In genomic region chr10:79201706-79202105, GRCh38 we compare ENCODE assay signal across 15 cellular contexts.
DNase-seq lines count a peak whose midpoint lies in the region; ATAC-seq, FAIRE-seq and TF ChIP-seq lines count a peak whose summit lies in the region.
"Had no signal": no experiment of that assay in that cellular context is flagged by ENCODE, and none has a peak within 500 bp of the region (broad histone marks: within the 10 kb centered on the region; RNA-seq: fewer than 3 reads in every experiment).

No MANE protein-coding gene starts in this region.

- TF ChIP-seq CTCF in HepG2 (CRISPR knock-in tag; IDR thresholded peaks at IDR 0.05) (no peak), right lobe of liver (IDR thresholded peaks at IDR 0.05) (no peak), chondrocyte (IDR thresholded peaks at IDR 0.05) (no peak), ascending aorta (IDR thresholded peaks at IDR 0.05) (no peak), GM10248 (IDR thresholded peaks at IDR 0.05; ENCODE audit: control extremely low read depth, extremely low read depth, low read depth, missing control alignments) (no peak)

- POLR2A ChIA-PET in HepG2 (lab: Yijun Ruan, JAX) (no interaction called here), GM10248 (lab: Yijun Ruan, JAX) (interaction anchor here (0.6 kb wide), 1 partner anchor 271 kb away, joined by 4 read pairs; no protein-coding TSS in a partner anchor)

- CTCF ChIA-PET in HepG2 (lab: Yijun Ruan, JAX; ENCODE audit: low intra/inter-chr PET ratio, low total read pairs) = no interaction called here
- CTCF ChIA-PET in GM10248 (lab: Yijun Ruan, JAX) = interaction anchor here (0.9 to 3.0 kb wide), 2 partner anchors 10 to 12 kb away, joined by 3 to 15 read pairs; no protein-coding TSS in a partner anchor

- WGBS in HepG2 (ENCODE audit: low lambda C conversion rate) = 89% methylated on average over 3 of the region's 8 CpGs
- 50% methylated on average over 1 of the region's 8 CpGs for WGBS in right lobe of liver (ENCODE audit: insufficient coverage, low coverage, low lambda C conversion rate, missing lambda C conversion rate)

- no peak overlapping the region for H2AFZ ChIP-seq in HepG2 (ENCODE audit: low read length)
- H2AFZ ChIP-seq: GM23248 had no signal

- no TSS peak for BruUV-seq in HepG2 (replicated peaks; lab: Mats Ljungman, UMichigan)

- H3K27me3 ChIP-seq in HepG2 (ENCODE audit: control insufficient read depth in 1 of 2, insufficient read depth in 2 of 2, low read length in 2 of 2) (no peaks in the 10 kb centered on the region), right lobe of liver (no peaks in the 10 kb centered on the region), ascending aorta (no peaks in the 10 kb centered on the region)

- TF ChIP-seq RAD21 in HepG2 (CRISPR knock-in tag; IDR thresholded peaks at IDR 0.05) = no peak

- no peaks in the 10 kb centered on the region for H3K9me3 ChIP-seq in HepG2 (ENCODE audit: low read length)
- H3K9me3 ChIP-seq in right lobe of liver = no peaks in the 10 kb centered on the region
- H3K9me3 ChIP-seq in ascending aorta = no peaks in the 10 kb centered on the region

- H3K36me3 ChIP-seq in HepG2 (replicated peaks in 1 of 2; ENCODE audit: control insufficient read depth in 1 of 2, insufficient read depth in 2 of 2, low read length in 2 of 2) (peaks cover 37 to 72% of the 10 kb centered on the region in 2 experiments; a peak in 4 of 5 replicates), right lobe of liver (peaks cover 0 to 10% (median 2%) of the 10 kb centered on the region in 4 donors), ascending aorta (peaks cover 23 to 49% of the 10 kb centered on the region in 2 donors)

- peaks cover 21% of the 10 kb centered on the region for H3K36me3 Mint-ChIP-seq in chondrocyte (ENCODE audit: low read depth)

- no peak overlapping the region for H3K27ac ChIP-seq in HepG2 (ENCODE audit: extremely low read length, insufficient read depth, low read length)
- H3K27ac ChIP-seq in right lobe of liver = no peak overlapping the region
- H3K27ac ChIP-seq in ascending aorta = no peak overlapping the region
- H3K27ac ChIP-seq: 22Rv1, GM23248 had no signal

- ATAC-seq in HepG2 = no peak
- ATAC-seq in right lobe of liver = no peak

- H3K4me1 ChIP-seq in HepG2 (ENCODE audit: insufficient read depth, low read length) = peaks cover 5% of the 10 kb centered on the region; the same call in 1 of the 2 replicates
- peaks cover 0 to 7% (median 0%) of the 10 kb centered on the region in 4 donors for H3K4me1 ChIP-seq in right lobe of liver
- H3K4me1 ChIP-seq in ascending aorta = no peaks in the 10 kb centered on the region

- no peak overlapping the region for H3K9ac ChIP-seq in HepG2 (ENCODE audit: insufficient read depth, low read depth, low read length)
- H3K9ac ChIP-seq: GM23248 had no signal

- DNase-seq in HepG2 (ENCODE audit: low spot score) (no peak), right lobe of liver (no peak), chondrocyte (ENCODE audit: low spot score) (peak; percentile 69), urothelium cell line (ENCODE audit: low spot score) (no peak), ascending aorta (ENCODE audit: low spot score in 2 of 2) (no peak), GM10248 (ENCODE audit: extremely low spot score) (no peak)
- DNase-seq: CD4-positive, alpha-beta memory T cell; COR-L47; DMS79 treated with DMSO at 0.1 percent for 48 hours had no signal

- in situ Hi-C loops in HepG2 (cut with HindIII; ENCODE audit: extremely low pct_ligation_motif_present, low pct_unique_long_range_greater_than_20kb) = no loop called here

- no peaks in the 10 kb centered on the region for H3K79me2 ChIP-seq in HepG2 (ENCODE audit: insufficient read depth, low read length)

- FAIRE-seq in HepG2 (lab: Jason Lieb, UNC) = no peak
- peak; percentile 30 for FAIRE-seq in urothelium cell line (lab: Jason Lieb, UNC)
- FAIRE-seq: A204.1, GM12892, GM19239, H1 had no signal

- TF ChIP-seq POLR2A in HepG2 (IDR thresholded peaks at IDR 0.05; ENCODE audit: insufficient read depth in 1 of 2, low read depth in 2 of 2, low read length in 2 of 2) (no peak), right lobe of liver (IDR thresholded peaks at IDR 0.05) (no peak)

- H3K27me3 Mint-ChIP-seq in chondrocyte (ENCODE audit: low read depth) = no peaks in the 10 kb centered on the region
- H3K27me3 Mint-ChIP-seq: CD4-positive, alpha-beta memory T cell had no signal

- H3K9me3 Mint-ChIP-seq in chondrocyte (ENCODE audit: low read depth) = no peaks in the 10 kb centered on the region
- H3K9me3 Mint-ChIP-seq: CD4-positive, alpha-beta memory T cell had no signal

- H4K20me1 ChIP-seq in HepG2 (ENCODE audit: insufficient read depth, low read length) = peaks cover 31% of the 10 kb centered on the region; the same call in 1 of the 2 replicates

- H3K4me1 Mint-ChIP-seq in chondrocyte (ENCODE audit: low read depth) = peaks cover 18% of the 10 kb centered on the region

- intact Hi-C loops in HepG2 (cut with micrococcal nuclease; ENCODE audit: unreplicated experiment) = no loop called here
- intact Hi-C loops in right lobe of liver (cut with DNase I) = no loop called here
- intact Hi-C loops in ascending aorta (cut with DNase I) = no loop called here

- H3K27ac Mint-ChIP-seq in chondrocyte (ENCODE audit: unreplicated experiment) = no peak overlapping the region
- H3K27ac Mint-ChIP-seq: CD4-positive, alpha-beta memory T cell had no signal

- TF ChIP-seq EP300 in HepG2 (IDR thresholded peaks at IDR 0.05; ENCODE audit: low read depth in 2 of 2, low read length in 2 of 2) (no peak), HepG2 (CRISPR knock-in tag; IDR thresholded peaks at IDR 0.05; ENCODE audit: borderline replicate concordance) (no peak)

- H3K4me3 ChIP-seq in HepG2 (replicated peaks in 1 of 3; ENCODE audit: insufficient read depth in 1 of 3, low read depth in 2 of 3, low read length in 3 of 3) (no peak overlapping the region), right lobe of liver (no peak overlapping the region), ascending aorta (no peak overlapping the region)
- H3K4me3 ChIP-seq: GM23248 had no signal

- H3K4me2 ChIP-seq in HepG2 (ENCODE audit: low read depth, low read length) = no peak overlapping the region

- H3K4me3 Mint-ChIP-seq in chondrocyte (ENCODE audit: unreplicated experiment) = no peak overlapping the region
- H3K4me3 Mint-ChIP-seq: CD4-positive, alpha-beta memory T cell had no signal

TF ChIP-seq in HepG2, 621 proteins besides CTCF, POLR2A, EP300 and RAD21:
- TF ChIP-seq TEAD2 (CRISPR knock-in tag; IDR thresholded peaks at IDR 0.05) (no peak), MXI1 (IDR thresholded peaks at IDR 0.05; ENCODE audit: borderline replicate concordance, low read depth, low read length) (no peak), ZNF768 (CRISPR knock-in tag; IDR thresholded peaks at IDR 0.05) (peak; percentile 94)
- TF ChIP-seq, protein P1, sequence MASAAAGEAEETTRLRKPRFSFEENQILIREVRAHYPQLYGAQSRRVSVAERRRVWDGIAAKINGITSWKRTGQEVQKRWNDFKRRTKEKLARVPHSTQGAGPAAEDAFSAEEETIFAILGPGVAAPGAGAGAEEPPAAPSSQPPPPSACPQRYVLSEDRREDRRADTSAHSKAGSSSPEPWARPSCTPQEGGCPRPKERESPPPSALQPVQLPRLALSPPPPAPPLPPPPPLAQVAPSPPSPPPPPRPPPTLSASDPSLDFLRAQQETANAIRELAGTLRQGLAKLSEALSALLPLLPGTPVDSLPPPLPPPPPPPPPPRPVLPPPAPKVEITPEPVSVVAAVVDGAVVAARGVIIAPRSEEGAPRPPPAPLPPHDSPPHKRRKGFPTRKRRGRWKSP (CRISPR knock-in tag; IDR thresholded peaks at IDR 0.05) = no peak
- TF ChIP-seq, protein P2, sequence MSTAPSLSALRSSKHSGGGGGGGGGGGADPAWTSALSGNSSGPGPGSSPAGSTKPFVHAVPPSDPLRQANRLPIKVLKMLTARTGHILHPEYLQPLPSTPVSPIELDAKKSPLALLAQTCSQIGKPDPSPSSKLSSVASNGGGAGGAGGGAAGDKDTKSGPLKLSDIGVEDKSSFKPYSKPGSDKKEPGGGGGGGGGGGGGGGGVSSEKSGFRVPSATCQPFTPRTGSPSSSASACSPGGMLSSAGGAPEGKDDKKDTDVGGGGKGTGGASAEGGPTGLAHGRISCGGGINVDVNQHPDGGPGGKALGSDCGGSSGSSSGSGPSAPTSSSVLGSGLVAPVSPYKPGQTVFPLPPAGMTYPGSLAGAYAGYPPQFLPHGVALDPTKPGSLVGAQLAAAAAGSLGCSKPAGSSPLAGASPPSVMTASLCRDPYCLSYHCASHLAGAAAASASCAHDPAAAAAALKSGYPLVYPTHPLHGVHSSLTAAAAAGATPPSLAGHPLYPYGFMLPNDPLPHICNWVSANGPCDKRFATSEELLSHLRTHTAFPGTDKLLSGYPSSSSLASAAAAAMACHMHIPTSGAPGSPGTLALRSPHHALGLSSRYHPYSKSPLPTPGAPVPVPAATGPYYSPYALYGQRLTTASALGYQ (CRISPR knock-in tag; IDR thresholded peaks at IDR 0.05) = no peak
TF ChIP-seq in HepG2: peak in this region for 1.
